ENCODE assay signal across 14 cellular contexts in genomic region chr4:168716411-168717129, GRCh38.
DNase-seq lines count a peak whose midpoint lies in the region; ATAC-seq and TF ChIP-seq lines count a peak whose summit lies in the region.
"Had no signal": no experiment of that assay in that cellular context is flagged by ENCODE, and none has a peak within 500 bp of the region (broad histone marks: within the 10 kb centered on the region; RNA-seq: fewer than 3 reads in every experiment).

No MANE protein-coding gene starts in this region.

- intact Hi-C loops in esophagus muscularis mucosa (cut with DNase I): loop anchor here (5.0 kb wide), 1 partner anchor 96 kb away; no protein-coding TSS in a partner anchor
- intact Hi-C loops in mucosa of descending colon (cut with DNase I, micrococcal nuclease): loop anchor here (10.0 kb wide), 2 partner anchors 98 to 198 kb away; no protein-coding TSS in a partner anchor
- intact Hi-C loops in CD4-positive, alpha-beta T cell (cut with DNase I, micrococcal nuclease): no loop called here

- H3K9ac ChIP-seq in stomach smooth muscle (ENCODE audit: low read length in 2 of 2): no peak overlapping the region

- no peaks in the 10 kb centered on the region for H3K36me3 Mint-ChIP-seq in CD4-positive, alpha-beta T cell (ENCODE audit: low read depth)

- H3K27ac Mint-ChIP-seq in CD4-positive, alpha-beta T cell: no peak overlapping the region

- 80% methylated on average over 3 of the region's 3 CpGs for WGBS in esophagus muscularis mucosa

- H3K4me3 Mint-ChIP-seq in CD4-positive, alpha-beta T cell: no peak overlapping the region

- ATAC-seq in mucosa of descending colon: peak; percentile 20
- ATAC-seq in CD4-positive, alpha-beta T cell (ENCODE audit: poor library complexity): no peak
- ATAC-seq: PC-3 had no signal

- CTCF ChIA-PET in CD4-positive, alpha-beta T cell (lab: Charles Lee): no interaction called here

- peaks cover 3% of the 10 kb centered on the region for H3K9me3 Mint-ChIP-seq in CD4-positive, alpha-beta T cell

- peak overlapping the region; percentile 80 to 88 (median 88) for H3K27ac ChIP-seq in esophagus muscularis mucosa (replicated peaks in 1 of 4)
- peak overlapping the region; percentile 49 for H3K27ac ChIP-seq in stomach smooth muscle (ENCODE audit: low read length)
- H3K27ac ChIP-seq in CD4-positive, alpha-beta T cell (ENCODE audit: low read depth, low read length): no peak overlapping the region
- H3K27ac ChIP-seq: right lobe of liver had no signal

- peak; percentile 97 for TF ChIP-seq EP300 in esophagus muscularis mucosa (IDR thresholded peaks at IDR 0.05)

- POLR2A ChIA-PET in CD4-positive, alpha-beta T cell (lab: Charles Lee): no interaction called here

- no peaks in the 10 kb centered on the region for H3K36me3 ChIP-seq in esophagus muscularis mucosa
- no peaks in the 10 kb centered on the region for H3K36me3 ChIP-seq in mucosa of descending colon (ENCODE audit: low read depth)
- H3K36me3 ChIP-seq in stomach smooth muscle (ENCODE audit: control insufficient read depth in 2 of 2, insufficient read depth in 2 of 2, low read length in 2 of 2): no peaks in the 10 kb centered on the region
- H3K36me3 ChIP-seq: right lobe of liver had no signal

- TF ChIP-seq CTCF in esophagus muscularis mucosa (IDR thresholded peaks at IDR 0.05): no peak
- no peak for TF ChIP-seq CTCF in mucosa of descending colon (IDR thresholded peaks at IDR 0.05)
- TF ChIP-seq CTCF in CD4-positive, alpha-beta T cell (IDR thresholded peaks at IDR 0.05): no peak

- DNase-seq in NCI-H69 (lab: John Stamatoyannopoulos, UW): peak; percentile 21
- no peak for DNase-seq in esophagus muscularis mucosa (ENCODE audit: extremely low spot score)
- no peak for DNase-seq in mucosa of descending colon
- DNase-seq in NOMO-1 treated with dmso at 0.1 percent for 144 hours (lab: John Stamatoyannopoulos, UW; ENCODE audit: unreplicated experiment): no peak
- DNase-seq in kidney tubule cell (ENCODE audit: low spot score): no peak
- DNase-seq in DMS 273 (lab: John Stamatoyannopoulos, UW; ENCODE audit: unreplicated experiment): no peak
- DNase-seq in CD4-positive, alpha-beta T cell: no peak
- DNase-seq: DMS 273 treated with DMSO at 0.1 percent for 48 hours; islet precursor cell; NCI-H510A; PC-3; right lobe of liver; stimulated activated naive CD4-positive, alpha-beta T cell had no signal

- H3K4me1 ChIP-seq in esophagus muscularis mucosa (peaks cover 35 to 58% (median 46%) of the 10 kb centered on the region in 4 donors), mucosa of descending colon (ENCODE audit: low read depth) (no peaks in the 10 kb centered on the region), stomach smooth muscle (ENCODE audit: control insufficient read depth, insufficient read depth, low read length) (peaks cover 7% of the 10 kb centered on the region)
- H3K4me1 ChIP-seq: right lobe of liver had no signal

- no peak for TF ChIP-seq POLR2A in esophagus muscularis mucosa (IDR thresholded peaks at IDR 0.05; ENCODE audit: low read depth)

- H3K4me3 ChIP-seq in esophagus muscularis mucosa (no peak overlapping the region), mucosa of descending colon (no peak overlapping the region), stomach smooth muscle (ENCODE audit: low read length in 2 of 2) (no peak overlapping the region)
- H3K4me3 ChIP-seq: right lobe of liver had no signal

- no peaks in the 10 kb centered on the region for H3K27me3 Mint-ChIP-seq in CD4-positive, alpha-beta T cell

- H3K9me3 ChIP-seq in esophagus muscularis mucosa: no peaks in the 10 kb centered on the region
- no peaks in the 10 kb centered on the region for H3K9me3 ChIP-seq in mucosa of descending colon
- H3K9me3 ChIP-seq in stomach smooth muscle (ENCODE audit: control insufficient read depth in 2 of 2, low read length in 2 of 2): no peaks in the 10 kb centered on the region
- H3K9me3 ChIP-seq in CD4-positive, alpha-beta T cell (ENCODE audit: control insufficient read depth, low read length): no peaks in the 10 kb centered on the region
- H3K9me3 ChIP-seq: right lobe of liver had no signal

- peaks cover 4% of the 10 kb centered on the region for H3K4me1 Mint-ChIP-seq in CD4-positive, alpha-beta T cell (ENCODE audit: low read depth)

- H3K27me3 ChIP-seq in esophagus muscularis mucosa (no peaks in the 10 kb centered on the region), stomach smooth muscle (ENCODE audit: control insufficient read depth in 1 of 2, insufficient read depth in 2 of 2, low read length in 2 of 2) (no peaks in the 10 kb centered on the region)
- no peaks in the 10 kb centered on the region for H3K27me3 ChIP-seq in CD4-positive, alpha-beta T cell (ENCODE audit: control insufficient read depth, insufficient read depth, low read length)
- H3K27me3 ChIP-seq: right lobe of liver had no signal

Comparison
In these comparisons a context has a peak if more than half of its experiments do, and no peak if none do; other contexts are left out.
1. intact Hi-C loops: an anchor here in esophagus muscularis mucosa (5.0 kb wide) and mucosa of descending colon (10.0 kb wide); none called in CD4-positive, alpha-beta T cell.